In the genomic region with DNA sequence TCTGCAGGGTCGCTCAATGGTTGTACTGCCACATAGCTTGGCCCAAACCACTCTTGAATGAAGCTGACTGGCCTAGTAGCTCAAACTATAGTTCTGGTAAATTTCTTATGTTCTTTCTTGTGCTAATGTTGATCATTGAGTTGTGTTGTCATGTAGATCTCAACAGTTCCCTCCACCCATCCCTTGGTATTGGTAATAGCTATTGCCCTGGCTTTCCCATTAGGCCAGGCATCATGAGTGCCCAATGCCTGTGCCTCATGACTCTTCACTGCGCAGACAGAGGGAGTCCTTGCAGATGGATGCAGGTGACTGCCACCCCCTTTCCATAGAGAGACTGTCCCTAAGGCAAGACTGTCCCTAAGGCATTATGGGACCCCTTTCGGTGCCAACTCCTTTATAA, we compare ENCODE assay signal across 20 cellular contexts.
"Had no signal": no experiment of that assay in that cellular context is flagged by ENCODE, and none has a peak within 500 bp of the region (broad histone marks: within the 10 kb centered on the region; RNA-seq: fewer than 3 reads in every experiment).

No MANE protein-coding gene starts in this region.

- H3K4me1 Mint-ChIP-seq: activated naive CD4-positive, alpha-beta T cell treated with anti-CD3 and anti-CD28 coated beads, Interleukin-2, amount 50 U/mL, for 24 hours; memory B cell; naive B cell had no signal

- H3K9me2 ChIP-seq: SK-N-SH had no signal

- H3K9me3 Mint-ChIP-seq: activated naive CD4-positive, alpha-beta T cell treated with anti-CD3 and anti-CD28 coated beads, Interleukin-2, amount 50 U/mL, for 24 hours had no signal

- H3K36me3 ChIP-seq: brain microvascular endothelial cell, spleen, tibial artery had no signal

- H3K27ac ChIP-seq: brain microvascular endothelial cell, spleen, tibial artery had no signal

- H3K9me3 ChIP-seq: SK-N-SH, spleen, tibial artery had no signal

- ATAC-seq: stimulated activated naive CD8-positive, alpha-beta T cell treated with anti-CD3 and anti-CD28 coated beads, Interleukin-15, Interleukin-2, amounts not matched to agents 100 U/mL and 50 U/mL, for 24 hours had no signal

- H3K9ac ChIP-seq: SK-N-SH had no signal

- H3K36me3 Mint-ChIP-seq: activated naive CD4-positive, alpha-beta T cell treated with anti-CD3 and anti-CD28 coated beads, Interleukin-2, amount 50 U/mL, for 24 hours; memory B cell; naive B cell had no signal

- H3K27ac Mint-ChIP-seq: activated naive CD4-positive, alpha-beta T cell treated with anti-CD3 and anti-CD28 coated beads, Interleukin-2, amount 50 U/mL, for 24 hours; memory B cell; naive B cell; progenitor cell of endocrine pancreas had no signal

- H3K4me1 ChIP-seq: spleen, tibial artery had no signal

- H3K4me2 ChIP-seq: SK-N-SH had no signal

- H3K4me3 ChIP-seq: spleen, tibial artery had no signal

- H3K4me3 Mint-ChIP-seq: activated naive CD4-positive, alpha-beta T cell treated with anti-CD3 and anti-CD28 coated beads, Interleukin-2, amount 50 U/mL, for 24 hours; memory B cell; naive B cell; neural crest cell had no signal

- H3K27me3 ChIP-seq: brain microvascular endothelial cell, spleen, tibial artery had no signal

- DNase-seq: activated gamma-delta T cell treated with Interleukin-2 at 50 U/mL for 16 hours; activated T-cell treated with anti-CD3 and anti-CD28 coated beads, Interleukin-2, amount 50 U/mL, for 1 hour; central memory CD4-positive, alpha-beta T cell; dermis blood vessel endothelial cell; effector CD8-positive, alpha-beta T cell; glutamatergic neuron; hippocampal formation; islet precursor cell; left cardiac atrium; naive B cell; SK-N-SH; spleen; stimulated activated CD4-positive, alpha-beta T cell treated with anti-CD3 and anti-CD28 coated beads, Interleukin-4, amount 100 ng/mL, for 4 hours; stimulated activated naive CD8-positive, alpha-beta T cell treated with anti-CD3 and anti-CD28 coated beads, Interleukin-15, Interleukin-2, amounts not matched to agents 100 U/mL and 50 U/mL, for 24 hours; tibial artery had no signal
